In genomic region chr4:147737623-147738022, GRCh38 we compare ENCODE assay signal across 25 cellular contexts. TPM values are rescaled to one million over a fixed set of nuclear protein-coding genes. Genes with fewer than 3 reads are reported as not detected.
DNase-seq lines count a peak whose midpoint lies in the region; ATAC-seq and TF ChIP-seq lines count a peak whose summit lies in the region.
"Had no signal": no experiment of that assay in that cellular context is flagged by ENCODE, and none has a peak within 500 bp of the region (broad histone marks: within the 10 kb centered on the region; RNA-seq: fewer than 3 reads in every experiment).

No MANE protein-coding gene starts in this region.

- H3K27me3 ChIP-seq in GM23338 (ENCODE audit: insufficient read depth) = peaks cover 38% of the 10 kb centered on the region
- H3K27me3 ChIP-seq in Loucy (ENCODE audit: insufficient read depth, low read length, poor library complexity, severe bottlenecking) = peaks cover 8% of the 10 kb centered on the region
- peaks cover 10% of the 10 kb centered on the region for H3K27me3 ChIP-seq in endodermal cell (ENCODE audit: control insufficient read depth, insufficient read depth, low read length, poor library complexity, severe bottlenecking)
- no peaks in the 10 kb centered on the region for H3K27me3 ChIP-seq in trophoblast cell (ENCODE audit: insufficient read depth, low read length)
- H3K27me3 ChIP-seq in neuronal stem cell (ENCODE audit: control insufficient read depth in 3 of 3, insufficient read depth in 3 of 3, low read depth in 1 of 3, low read length in 3 of 3) = peaks cover 2 to 44% (median 19%) of the 10 kb centered on the region in 3 experiments
- H3K27me3 ChIP-seq: ascending aorta, esophagus squamous epithelium, right lobe of liver, testis had no signal

- H3K4me3 Mint-ChIP-seq in GM23338 (no peak overlapping the region), endodermal cell (no peak overlapping the region)
- H3K4me3 Mint-ChIP-seq: activated CD8-positive, alpha-beta memory T cell treated with anti-CD3 and anti-CD28 coated beads, Interleukin-2, amount 10 ng/mL, durations not matched to agents 7 days and 5 days had no signal

- H3K4me3 ChIP-seq in GM23338 = no peak overlapping the region
- no peak overlapping the region for H3K4me3 ChIP-seq in Loucy (ENCODE audit: low read length, poor library complexity, severe bottlenecking)
- H3K4me3 ChIP-seq in endodermal cell (ENCODE audit: low read length) = no peak overlapping the region
- no peak overlapping the region for H3K4me3 ChIP-seq in trophoblast cell (ENCODE audit: low read depth, low read length)
- no peak overlapping the region for H3K4me3 ChIP-seq in neuronal stem cell (ENCODE audit: low read length in 2 of 2)
- H3K4me3 ChIP-seq: HAP-1, right lobe of liver, testis had no signal

- H2AK5ac ChIP-seq in trophoblast cell (ENCODE audit: low read length) = no peak overlapping the region
- no peak overlapping the region for H2AK5ac ChIP-seq in neuronal stem cell (ENCODE audit: low read depth, low read length)

- H2BK12ac ChIP-seq in trophoblast cell (ENCODE audit: low read length) = no peak overlapping the region
- no peak overlapping the region for H2BK12ac ChIP-seq in neuronal stem cell (ENCODE audit: low read length)

- H4K91ac ChIP-seq in trophoblast cell (ENCODE audit: low read depth, low read length) (no peak overlapping the region), neuronal stem cell (ENCODE audit: low read depth, low read length, poor library complexity) (no peak overlapping the region)

- H3K36me3 Mint-ChIP-seq in GM23338 (ENCODE audit: low read depth) (no peaks in the 10 kb centered on the region), endodermal cell (ENCODE audit: low read depth) (no peaks in the 10 kb centered on the region)

- H3K4me2 ChIP-seq in GM23338 = 0 out of 2 replicates have a peak overlapping the region, but pooled peaks have one; percentile 34
- H3K4me2 ChIP-seq in Loucy (ENCODE audit: low read depth, low read length, poor library complexity, severe bottlenecking) = peak overlapping the region; percentile 17
- no peak overlapping the region for H3K4me2 ChIP-seq in trophoblast cell (ENCODE audit: low read length)
- H3K4me2 ChIP-seq in neuronal stem cell (ENCODE audit: insufficient read depth, low read length, poor library complexity, severe bottlenecking) = no peak overlapping the region

- H3K27ac ChIP-seq in GM23338 (ENCODE audit: low read depth) (no peak overlapping the region), endodermal cell (ENCODE audit: low read depth, low read length) (no peak overlapping the region), trophoblast cell (ENCODE audit: low read depth, low read length) (no peak overlapping the region), neuronal stem cell (replicated peaks; ENCODE audit: low read length) (no peak overlapping the region)
- H3K27ac ChIP-seq: right lobe of liver had no signal

- H3K18ac ChIP-seq in trophoblast cell (ENCODE audit: low read length) (no peak overlapping the region), neuronal stem cell (ENCODE audit: low read length) (no peak overlapping the region)

- peaks cover 3% of the 10 kb centered on the region; the same call in 1 of the 2 replicates for H3F3A ChIP-seq in GM23338 (replicated peaks; ENCODE audit: low read depth)
- no peaks in the 10 kb centered on the region for H3F3A ChIP-seq in Loucy (ENCODE audit: low read depth)

- no peak overlapping the region for H2AFZ ChIP-seq in GM23338
- H2AFZ ChIP-seq in Loucy (ENCODE audit: low read length) = no peak overlapping the region
- H2AFZ ChIP-seq in trophoblast cell (ENCODE audit: insufficient read depth, low read length, poor library complexity) = no peak overlapping the region
- no peak overlapping the region for H2AFZ ChIP-seq in neuronal stem cell (ENCODE audit: low read length)

- H3K9ac ChIP-seq in Loucy (ENCODE audit: low read depth, low read length, poor library complexity, severe bottlenecking) (no peak overlapping the region), endodermal cell (ENCODE audit: extremely low read depth, low read length, poor library complexity, severe bottlenecking) (no peak overlapping the region), trophoblast cell (ENCODE audit: low read length) (no peak overlapping the region), neuronal stem cell (ENCODE audit: low read depth, low read length, poor library complexity) (no peak overlapping the region)

- TF ChIP-seq CTCF in GM23338 (conservative IDR thresholded peaks at IDR 0.05; ENCODE audit: low read depth in 2 of 2) (no peak), Loucy (conservative IDR thresholded peaks at IDR 0.05; ENCODE audit: low read length) (no peak), endodermal cell (conservative IDR thresholded peaks at IDR 0.05) (no peak)

- H3K23ac ChIP-seq in trophoblast cell (ENCODE audit: low read length) (no peak overlapping the region), neuronal stem cell (ENCODE audit: low read depth, low read length, poor library complexity) (no peak overlapping the region)

- H3K9me3 Mint-ChIP-seq in GM23338 (no peaks in the 10 kb centered on the region), endodermal cell (no peaks in the 10 kb centered on the region)
- H3K9me3 Mint-ChIP-seq: activated naive CD4-positive, alpha-beta T cell treated with anti-CD3 and anti-CD28 coated beads, Interleukin-2, amount 50 U/mL, for 72 hours had no signal

- no peak overlapping the region for H4K12ac ChIP-seq in trophoblast cell (ENCODE audit: low read depth, low read length)

- H3K79me2 ChIP-seq in GM23338 (replicated peaks; ENCODE audit: insufficient read depth) (no peaks in the 10 kb centered on the region), Loucy (ENCODE audit: insufficient read depth, low read length) (peaks cover 91% of the 10 kb centered on the region), trophoblast cell (ENCODE audit: control insufficient read depth, insufficient read depth, low read length, poor library complexity) (peaks cover 16% of the 10 kb centered on the region)

- no peaks in the 10 kb centered on the region for H3K9me2 ChIP-seq in GM23338 (ENCODE audit: insufficient read depth)
- H3K9me2 ChIP-seq in Loucy (replicated peaks; ENCODE audit: low read depth, low read length) = no peaks in the 10 kb centered on the region

- ATAC-seq in GM23338 (peak; percentile 64), GM19452 (IDR thresholded peaks at IDR 0.05; ENCODE audit: unreplicated experiment) (no peak), HG02938 (IDR thresholded peaks at IDR 0.05; ENCODE audit: unreplicated experiment) (no peak)
- ATAC-seq: activated CD8-positive, alpha-beta memory T cell treated with anti-CD3 and anti-CD28 coated beads, Interleukin-2, amount 10 ng/mL, durations not matched to agents 7 days and 5 days; activated naive CD4-positive, alpha-beta T cell treated with anti-CD3 and anti-CD28 coated beads, Interleukin-2, amount 50 U/mL, for 72 hours; left lobe of liver; right lobe of liver had no signal

- H4K8ac ChIP-seq in trophoblast cell (ENCODE audit: low read depth, low read length) = no peak overlapping the region
- no peak overlapping the region for H4K8ac ChIP-seq in neuronal stem cell (ENCODE audit: low read depth, low read length)

- peak; percentile 84 for DNase-seq in GM23338 (ENCODE audit: low spot score)
- peak; percentile 77 for DNase-seq in endodermal cell
- DNase-seq in trophoblast cell = no peak
- no peak for DNase-seq in stimulated activated CD4-positive, alpha-beta T cell treated with anti-CD3 and anti-CD28 coated beads, Interleukin-4, amount 100 ng/mL, for 4 hours
- no peak for DNase-seq in neuronal stem cell (ENCODE audit: low spot score)
- DNase-seq: activated CD4-positive, alpha-beta T cell treated with anti-CD3 and anti-CD28 coated beads for 4 hours; activated CD8-positive, alpha-beta memory T cell treated with anti-CD3 and anti-CD28 coated beads, Interleukin-2, amount 10 ng/mL, durations not matched to agents 7 days and 5 days; cerebellar nuclear complex; DMS153; effector memory CD4-positive, alpha-beta T cell; esophagus squamous epithelium; GF-D8; NCI-H1105; NCI-H524 treated with DMSO at 0.1 percent for 48 hours; occipital lobe; right lobe of liver; Right ventricle myocardium superior; testis had no signal

- H3K4me1 ChIP-seq in GM23338 (ENCODE audit: insufficient read depth) = peaks cover 42% of the 10 kb centered on the region
- peaks cover 73% of the 10 kb centered on the region for H3K4me1 ChIP-seq in Loucy (ENCODE audit: insufficient read depth, low read length, poor library complexity, severe bottlenecking)
- peaks cover 7% of the 10 kb centered on the region for H3K4me1 ChIP-seq in endodermal cell (ENCODE audit: control insufficient read depth, insufficient read depth, low read length)
- peaks cover 14 to 24% of the 10 kb centered on the region in 2 experiments for H3K4me1 ChIP-seq in trophoblast cell (ENCODE audit: control insufficient read depth in 1 of 2, insufficient read depth in 2 of 2, low read length in 2 of 2)
- H3K4me1 ChIP-seq in neuronal stem cell (ENCODE audit: control insufficient read depth in 2 of 2, insufficient read depth in 1 of 2, low read depth in 1 of 2, low read length in 2 of 2) = peaks cover 0 to 5% of the 10 kb centered on the region in 2 donors

- WGBS in endodermal cell (ENCODE audit: insufficient coverage in 1 of 2, insufficient read length in 1 of 2), 2 experiments = 22% methylated on average over 2 of the region's 2 CpGs; no CpG with 5 or more reads in 1 of the 2 experiments
- WGBS in trophoblast cell (ENCODE audit: extremely low coverage, insufficient coverage, insufficient read length) = no CpG with 5 or more reads among the region's 2 CpGs
- WGBS in neuronal stem cell (ENCODE audit: extremely low coverage in 2 of 2, insufficient read length in 2 of 2, insufficient replicate concordance in 1 of 2), 2 donors = no CpG with 5 or more reads among the region's 2 CpGs

- H3K27me3 Mint-ChIP-seq in GM23338 (ENCODE audit: insufficient read depth, low read depth, poor library complexity) = peaks cover 16% of the 10 kb centered on the region
- H3K27me3 Mint-ChIP-seq in endodermal cell (ENCODE audit: insufficient read depth) = peaks cover 17% of the 10 kb centered on the region

- H3K27ac Mint-ChIP-seq in GM23338 (no peak overlapping the region), endodermal cell (no peak overlapping the region)
- H3K27ac Mint-ChIP-seq: activated CD8-positive, alpha-beta memory T cell treated with anti-CD3 and anti-CD28 coated beads, Interleukin-2, amount 10 ng/mL, durations not matched to agents 7 days and 5 days; activated naive CD4-positive, alpha-beta T cell treated with anti-CD3 and anti-CD28 coated beads, Interleukin-2, amount 50 U/mL, for 72 hours had no signal

- no peak overlapping the region for H2BK120ac ChIP-seq in trophoblast cell (ENCODE audit: insufficient read depth, low read length, poor library complexity)
- H2BK120ac ChIP-seq in neuronal stem cell (ENCODE audit: low read depth, low read length) = no peak overlapping the region

- H3K4me1 Mint-ChIP-seq in GM23338 (peaks cover 47% of the 10 kb centered on the region), endodermal cell (peaks cover 55% of the 10 kb centered on the region)

- H4K20me1 ChIP-seq in GM23338 (replicated peaks; ENCODE audit: insufficient read depth) (no peaks in the 10 kb centered on the region), Loucy (ENCODE audit: insufficient read depth, low read length, poor library complexity, severe bottlenecking) (peaks cover 26% of the 10 kb centered on the region)

- no peak overlapping the region for H2BK15ac ChIP-seq in neuronal stem cell (ENCODE audit: low read length)

- H3K79me1 ChIP-seq in trophoblast cell (ENCODE audit: low read length) = peaks cover 5% of the 10 kb centered on the region
- H3K79me1 ChIP-seq in neuronal stem cell (ENCODE audit: low read depth, low read length) = no peaks in the 10 kb centered on the region

- H3K36me3 ChIP-seq in GM23338 (ENCODE audit: insufficient read depth) (no peaks in the 10 kb centered on the region), Loucy (ENCODE audit: insufficient read depth, low read length) (no peaks in the 10 kb centered on the region), endodermal cell (ENCODE audit: control insufficient read depth, insufficient read depth, low read length) (no peaks in the 10 kb centered on the region), trophoblast cell (ENCODE audit: control insufficient read depth in 1 of 2, insufficient read depth in 2 of 2, low read length in 2 of 2) (no peaks in the 10 kb centered on the region), neuronal stem cell (replicated peaks in 1 of 2; ENCODE audit: control insufficient read depth in 2 of 2, insufficient read depth in 2 of 2, low read length in 2 of 2) (no peaks in the 10 kb centered on the region)
- H3K36me3 ChIP-seq: esophagus squamous epithelium, HAP-1, right lobe of liver had no signal

- H3K9me3 ChIP-seq in Loucy (ENCODE audit: insufficient read depth, low read depth, low read length) (no peaks in the 10 kb centered on the region), endodermal cell (ENCODE audit: control insufficient read depth, low read length) (no peaks in the 10 kb centered on the region), trophoblast cell (ENCODE audit: insufficient read depth, low read depth, low read length) (no peaks in the 10 kb centered on the region), neuronal stem cell (replicated peaks in 1 of 2; ENCODE audit: control insufficient read depth in 2 of 2, insufficient read depth in 1 of 2, low read depth in 1 of 2, low read length in 2 of 2) (no peaks in the 10 kb centered on the region)
- H3K9me3 ChIP-seq: ascending aorta, esophagus squamous epithelium, HAP-1, right lobe of liver, testis had no signal

- no peak overlapping the region for H2BK5ac ChIP-seq in trophoblast cell (ENCODE audit: low read depth, low read length, poor library complexity)
- no peak overlapping the region for H2BK5ac ChIP-seq in neuronal stem cell (ENCODE audit: low read length)

- H3K4ac ChIP-seq in trophoblast cell (ENCODE audit: low read depth, low read length) = peak overlapping the region; percentile 68
- no peak overlapping the region for H3K4ac ChIP-seq in neuronal stem cell (ENCODE audit: low read length)

- H3K14ac ChIP-seq in trophoblast cell (ENCODE audit: low read length) = no peak overlapping the region
- no peak overlapping the region for H3K14ac ChIP-seq in neuronal stem cell (ENCODE audit: low read length)

RNA-seq across cellular contexts. Expression of gene ARHGAP10, which starts 5.7 kb away (rescaled TPM):
- 4.6 and 5.1 TPM in 2 replicates for total RNA-seq in GM23338 (2014; rRNA removed; shearing (Covaris generic))
- polyA plus RNA-seq in GM23338 (2016; fragmentation: Nextera tagmentation; extraction: Ambion mirVana) = 4.6 and 6.3 TPM in 2 replicates
- total RNA-seq in endodermal cell = 10 to 100 TPM in 1 of 2 donors, 1 to 10 TPM in 1; 9.1 to 11.8 TPM
- polyA plus RNA-seq in endodermal cell (2013, experiment 1 of 2) = 3.4 TPM
- 3.6 TPM for polyA plus RNA-seq in endodermal cell (2013, experiment 2 of 2)
- 18.2 and 18.7 TPM in 2 replicates for polyA plus RNA-seq in trophoblast cell (2013)
- 1.2 TPM for polyA plus RNA-seq in neuronal stem cell (2013, experiment 1 of 2)
- polyA plus RNA-seq in neuronal stem cell (2013, experiment 2 of 2) = 1.2 TPM

RNA-seq across cellular contexts. Expression of gene PRMT9, which starts 53.7 kb away (rescaled TPM):
- total RNA-seq in GM23338 (2014; rRNA removed; shearing (Covaris generic)) = 11.2 and 13.1 TPM in 2 replicates
- 6.4 and 7.6 TPM in 2 replicates for polyA plus RNA-seq in GM23338 (2016; fragmentation: Nextera tagmentation; extraction: Ambion mirVana)
- 10 to 100 TPM; 15.3 to 17.3 TPM for total RNA-seq in endodermal cell
- polyA plus RNA-seq in endodermal cell (2013, experiment 1 of 2) = 10.2 TPM
- 8.1 TPM for polyA plus RNA-seq in endodermal cell (2013, experiment 2 of 2)
- 4.2 and 4.4 TPM in 2 replicates for polyA plus RNA-seq in trophoblast cell (2013)
- polyA plus RNA-seq in neuronal stem cell (2013, experiment 1 of 2) = 4.7 TPM
- polyA plus RNA-seq in neuronal stem cell (2013, experiment 2 of 2) = 5.0 TPM

Comparison
In these comparisons a context has a peak if more than half of its experiments do, and no peak if none do; other contexts are left out.
1. DNase-seq: peak in GM23338 (single experiment) and endodermal cell (single experiment); none in trophoblast cell (0 of 2), stimulated activated CD4-positive, alpha-beta T cell treated with anti-CD3 and anti-CD28 coated beads, Interleukin-4, amount 100 ng/mL, for 4 hours (0 of 2) and neuronal stem cell (single experiment).
2. H3K4me2 ChIP-seq: peak in GM23338 (single experiment) and Loucy (single experiment); none in trophoblast cell (single experiment) and neuronal stem cell (single experiment).